1 cellular context compared by ENCODE assay signal in genomic region chr17:77208217-77208808, GRCh38.
TF ChIP-seq lines count a peak whose summit lies in the region.

No MANE protein-coding gene starts in this region.

TF ChIP-seq in HepG2, 621 proteins besides CTCF, POLR2A, EP300 and RAD21 (continued from another document and continues in another):
- TF ChIP-seq FOXP4 (CRISPR knock-in tag; IDR thresholded peaks at IDR 0.05) (0 out of 2 replicates have a peak, but pooled peaks have one; percentile 44), FOXA1 (IDR thresholded peaks at IDR 0.05) (no peak), FOXA1 (CRISPR knock-in tag; IDR thresholded peaks at IDR 0.05) (no peak), MED1 (CRISPR knock-in tag; IDR thresholded peaks at IDR 0.05) (peak; percentile 42; the same call in 1 of the 2 replicates), NFAT5 (CRISPR knock-in tag; IDR thresholded peaks at IDR 0.05) (peak; percentile 97), ZNF543 (CRISPR knock-in tag; IDR thresholded peaks at IDR 0.05) (0 out of 2 replicates have a peak, but pooled peaks have one; percentile 42), RXRA (CRISPR knock-in tag; IDR thresholded peaks at IDR 0.05) (peak; percentile 34; the same call in 1 of the 2 replicates), FOXO1 (CRISPR knock-in tag; IDR thresholded peaks at IDR 0.05) (peak; percentile 53; the same call in 1 of the 2 replicates), ZNF574 (CRISPR knock-in tag; IDR thresholded peaks at IDR 0.05) (peak; percentile 93), TFDP1 (CRISPR knock-in tag; IDR thresholded peaks at IDR 0.05; ENCODE audit: borderline replicate concordance) (peak; percentile 72; the same call in 1 of the 2 replicates), ZGPAT (CRISPR knock-in tag; IDR thresholded peaks at IDR 0.05) (peak; percentile 71; the same call in 1 of the 2 replicates), SSRP1 (CRISPR knock-in tag; IDR thresholded peaks at IDR 0.05) (peak; percentile 85), GABPA (IDR thresholded peaks at IDR 0.05; ENCODE audit: low read depth, low read length) (no peak), GABPA (CRISPR knock-in tag; IDR thresholded peaks at IDR 0.05; ENCODE audit: low read depth) (peak; percentile 28; the same call in 1 of the 2 replicates), CBX5 (CRISPR knock-in tag; IDR thresholded peaks at IDR 0.05; ENCODE audit: borderline replicate concordance) (peak; percentile 56; the same call in 1 of the 2 replicates), ATF6 (CRISPR knock-in tag; conservative IDR thresholded peaks at IDR 0.05) (no peak), ZNF580 (CRISPR knock-in tag; IDR thresholded peaks at IDR 0.05; ENCODE audit: borderline replicate concordance, low read depth) (peak; percentile 65; the same call in 1 of the 2 replicates), ZNF780A (CRISPR knock-in tag; IDR thresholded peaks at IDR 0.05) (no peak), RERE (CRISPR knock-in tag; IDR thresholded peaks at IDR 0.05; ENCODE audit: low read depth) (no peak), HINFP (CRISPR knock-in tag; IDR thresholded peaks at IDR 0.05; ENCODE audit: low read depth) (peak; percentile 50; the same call in 1 of the 2 replicates), KLF11 (CRISPR knock-in tag; IDR thresholded peaks at IDR 0.05) (0 out of 2 replicates have a peak, but pooled peaks have one; percentile 57), PPARG (CRISPR knock-in tag; conservative IDR thresholded peaks at IDR 0.05) (peak; percentile 75), ZNF724P (CRISPR knock-in tag; IDR thresholded peaks at IDR 0.05; ENCODE audit: borderline replicate concordance) (no peak), ELF3 (CRISPR knock-in tag; IDR thresholded peaks at IDR 0.05) (peak; percentile 56; the same call in 1 of the 2 replicates), CSRNP1 (CRISPR knock-in tag; IDR thresholded peaks at IDR 0.05) (0 out of 2 replicates have a peak, but pooled peaks have one; percentile 52), MAX (IDR thresholded peaks at IDR 0.05) (peak; percentile 82), HNF4A (CRISPR knock-in tag; IDR thresholded peaks at IDR 0.05) (peak; percentile 65)
